ENCODE assay signal across 9 cellular contexts in genomic region chr1:61337981-61338848, GRCh38.
DNase-seq lines count a peak whose midpoint lies in the region; FAIRE-seq and TF ChIP-seq lines count a peak whose summit lies in the region.
"Had no signal": no experiment of that assay in that cellular context is flagged by ENCODE, and none has a peak within 500 bp of the region (broad histone marks: within the 10 kb centered on the region; RNA-seq: fewer than 3 reads in every experiment).

No MANE protein-coding gene starts in this region.

- H3K4me3 Mint-ChIP-seq in T-helper 2 cell treated with Interferon-gamma antibody and Interleukin-4, amounts not matched to agents 5 μg/mL and 100 μg/mL, for 36 hours = no peak overlapping the region
- H3K4me3 Mint-ChIP-seq in activated CD4-positive, alpha-beta T cell treated with anti-CD3 and anti-CD28 coated beads, Interleukin-2, amount 10 ng/mL, durations not matched to agents 24 days and 14 days = no peak overlapping the region

- FAIRE-seq in D721Med (lab: Jason Lieb, UNC) = no peak

- no peaks in the 10 kb centered on the region for H3K27me3 ChIP-seq in SJCRH30

- H3K27me3 Mint-ChIP-seq in T-helper 2 cell treated with Interferon-gamma antibody and Interleukin-4, amounts not matched to agents 5 μg/mL and 100 μg/mL, for 36 hours (ENCODE audit: low read depth) = peaks cover 34% of the 10 kb centered on the region
- H3K27me3 Mint-ChIP-seq in activated CD4-positive, alpha-beta T cell treated with anti-CD3 and anti-CD28 coated beads, Interleukin-2, amount 10 ng/mL, durations not matched to agents 24 days and 14 days = peaks cover 27% of the 10 kb centered on the region

- H3K36me3 ChIP-seq in SJCRH30 = no peaks in the 10 kb centered on the region

- no peaks in the 10 kb centered on the region for H3K4me1 Mint-ChIP-seq in T-helper 2 cell treated with Interferon-gamma antibody and Interleukin-4, amounts not matched to agents 5 μg/mL and 100 μg/mL, for 36 hours (ENCODE audit: low read depth)
- no peaks in the 10 kb centered on the region for H3K4me1 Mint-ChIP-seq in activated CD4-positive, alpha-beta T cell treated with anti-CD3 and anti-CD28 coated beads, Interleukin-2, amount 10 ng/mL, durations not matched to agents 24 days and 14 days

- H3K27ac ChIP-seq in SJCRH30 = peak overlapping the region; percentile 73
- H3K27ac ChIP-seq: HL-60 had no signal

- intact Hi-C loops in activated CD4-positive, alpha-beta T cell treated with anti-CD3 and anti-CD28 coated beads, Interleukin-2, amount 10 ng/mL, durations not matched to agents 24 days and 14 days (cut with micrococcal nuclease) = no loop called here

- no peak for DNase-seq in D721Med (ENCODE audit: insufficient read length, low spot score)
- peak; percentile 95 to 98 for DNase-seq in SJCRH30
- DNase-seq in fibroblast of gingiva (ENCODE audit: low read depth) = peak; percentile 93
- peak; percentile 97 for DNase-seq in myocyte (ENCODE audit: low read depth)
- no peak for DNase-seq in activated effector memory CD4-positive, alpha-beta T cell treated with Interleukin-2 at 50 U/mL for 16 hours
- no peak for DNase-seq in T-helper 2 cell treated with Interferon-gamma antibody and Interleukin-4, amounts not matched to agents 5 μg/mL and 100 μg/mL, for 36 hours (ENCODE audit: low spot score)
- no peak for DNase-seq in activated CD4-positive, alpha-beta T cell treated with anti-CD3 and anti-CD28 coated beads, Interleukin-2, amount 10 ng/mL, durations not matched to agents 24 days and 14 days

- H3K4me3 ChIP-seq in SJCRH30 = peak overlapping the region; percentile 45

- H3K9me3 ChIP-seq in SJCRH30 (replicated peaks) = no peaks in the 10 kb centered on the region

- H3K36me3 Mint-ChIP-seq in T-helper 2 cell treated with Interferon-gamma antibody and Interleukin-4, amounts not matched to agents 5 μg/mL and 100 μg/mL, for 36 hours (ENCODE audit: low read depth) = no peaks in the 10 kb centered on the region
- H3K36me3 Mint-ChIP-seq in activated CD4-positive, alpha-beta T cell treated with anti-CD3 and anti-CD28 coated beads, Interleukin-2, amount 10 ng/mL, durations not matched to agents 24 days and 14 days (ENCODE audit: low read depth) = no peaks in the 10 kb centered on the region

- H3K4me1 ChIP-seq in SJCRH30 = peaks cover 18% of the 10 kb centered on the region

- H3K27ac Mint-ChIP-seq in T-helper 2 cell treated with Interferon-gamma antibody and Interleukin-4, amounts not matched to agents 5 μg/mL and 100 μg/mL, for 36 hours = no peak overlapping the region
- H3K27ac Mint-ChIP-seq in activated CD4-positive, alpha-beta T cell treated with anti-CD3 and anti-CD28 coated beads, Interleukin-2, amount 10 ng/mL, durations not matched to agents 24 days and 14 days = no peak overlapping the region

- H3K9me3 Mint-ChIP-seq in T-helper 2 cell treated with Interferon-gamma antibody and Interleukin-4, amounts not matched to agents 5 μg/mL and 100 μg/mL, for 36 hours = no peaks in the 10 kb centered on the region
- H3K9me3 Mint-ChIP-seq in activated CD4-positive, alpha-beta T cell treated with anti-CD3 and anti-CD28 coated beads, Interleukin-2, amount 10 ng/mL, durations not matched to agents 24 days and 14 days = no peaks in the 10 kb centered on the region

- TF ChIP-seq CTCF in D721Med (IDR thresholded peaks at IDR 0.05; ENCODE audit: insufficient read depth, missing control alignments) = peak; percentile 81
- TF ChIP-seq CTCF in LNCAP (IDR thresholded peaks at IDR 0.05) = peak; percentile 84

Comparison
In these comparisons a context has a peak if more than half of its experiments do, and no peak if none do; other contexts are left out.
1. DNase-seq: peak in SJCRH30 (2 of 2), fibroblast of gingiva (single experiment) and myocyte (single experiment); none in D721Med (single experiment), activated effector memory CD4-positive, alpha-beta T cell treated with Interleukin-2 at 50 U/mL for 16 hours (single experiment), T-helper 2 cell treated with Interferon-gamma antibody and Interleukin-4, amounts not matched to agents 5 μg/mL and 100 μg/mL, for 36 hours (single experiment) and activated CD4-positive, alpha-beta T cell treated with anti-CD3 and anti-CD28 coated beads, Interleukin-2, amount 10 ng/mL, durations not matched to agents 24 days and 14 days (single experiment).